ENCODE assay signal across 8 cellular contexts in genomic region chr4:15681067-15681371, GRCh38. TPM values are rescaled to one million over a fixed set of nuclear protein-coding genes. Genes with fewer than 3 reads are reported as not detected.
DNase-seq lines count a peak whose midpoint lies in the region; ATAC-seq and TF ChIP-seq lines count a peak whose summit lies in the region.

No MANE protein-coding gene starts in this region.

- peak overlapping the region; percentile 99 for H3K4me3 Mint-ChIP-seq in WTC11

- no peaks in the 10 kb centered on the region for H3K27me3 Mint-ChIP-seq in WTC11 (ENCODE audit: low read depth)

- DNase-seq in H7 (no peak), WTC11 (ENCODE audit: low spot score) (no peak), right cardiac atrium (no peak), SHP77 (lab: John Stamatoyannopoulos, UW) (no peak), anterior cingulate cortex (lab: John Stamatoyannopoulos, UW) (no peak), MV-4-11 (lab: John Stamatoyannopoulos, UW) (no peak)

- H3K36me3 Mint-ChIP-seq in WTC11, result peaks cover 7% of the 10 kb centered on the region

- H3K4me2 ChIP-seq in skeletal muscle satellite cell (ENCODE audit: low read length), result peak overlapping the region; percentile 80

- H3K4me1 ChIP-seq in right cardiac atrium (ENCODE audit: control insufficient read depth, insufficient read depth, low read length) (peaks cover 3% of the 10 kb centered on the region), skeletal muscle satellite cell (ENCODE audit: control insufficient read depth, insufficient read depth, low read length) (peaks cover 30% of the 10 kb centered on the region)

- peak overlapping the region; percentile 91 for H3K27ac Mint-ChIP-seq in WTC11

- H3K36me3 ChIP-seq in H7 (replicated peaks; ENCODE audit: control insufficient read depth, insufficient read depth, low read length), result no peaks in the 10 kb centered on the region; the same call in 1 of the 2 replicates
- H3K36me3 ChIP-seq in skeletal muscle satellite cell (ENCODE audit: insufficient read depth, low read length), result peaks cover 16% of the 10 kb centered on the region

- peak overlapping the region; percentile 76 for H3K4me3 ChIP-seq in H7 (ENCODE audit: insufficient read depth, low read depth, low read length)
- H3K4me3 ChIP-seq in right cardiac atrium (ENCODE audit: low read length), result peak overlapping the region; percentile 78
- H3K4me3 ChIP-seq in skeletal muscle satellite cell (ENCODE audit: low read length), result peak overlapping the region; percentile 75

- CTCF ChIA-PET in WTC11 (lab: Charles Lee), result interaction anchor here (1.6 kb wide), 3 partner anchors 125 to 202 kb away, joined by 4 to 9 read pairs (median 4); no protein-coding TSS in a partner anchor

- WGBS in right cardiac atrium, result 2% methylated on average over 14 of the region's 14 CpGs

- intact Hi-C loops in right cardiac atrium (cut with DNase I), result no loop called here

- ATAC-seq in WTC11 (no peak), right cardiac atrium (no peak), GM18517 (IDR thresholded peaks at IDR 0.05; ENCODE audit: unreplicated experiment) (no peak)

- no peaks in the 10 kb centered on the region for H3K9me3 Mint-ChIP-seq in WTC11

- POLR2A ChIA-PET in WTC11 (lab: Charles Lee), result interaction anchor here (1.3 to 2.8 kb wide), 3 partner anchors 11 to 202 kb away, joined by 3 to 25 read pairs (median 6); partner anchors contain the start of gene FBXL5

- TF ChIP-seq CTCF in WTC11 (IDR thresholded peaks at IDR 0.05), result no peak

- H3K4me1 Mint-ChIP-seq in WTC11, result peaks cover 67% of the 10 kb centered on the region

- H3K9ac ChIP-seq in skeletal muscle satellite cell (ENCODE audit: low read depth, low read length), result peak overlapping the region; percentile 97

- no peak overlapping the region for H3K27ac ChIP-seq in right cardiac atrium (ENCODE audit: low read length)

- H3K27me3 ChIP-seq in H7 (ENCODE audit: control insufficient read depth, insufficient read depth, low read length), result no peaks in the 10 kb centered on the region
- no peaks in the 10 kb centered on the region for H3K27me3 ChIP-seq in right cardiac atrium (ENCODE audit: control insufficient read depth, insufficient read depth)
- H3K27me3 ChIP-seq in skeletal muscle satellite cell (ENCODE audit: control insufficient read depth, insufficient read depth, low read length), result no peaks in the 10 kb centered on the region

- H3K9me3 ChIP-seq in right cardiac atrium (ENCODE audit: control insufficient read depth, low read length) (no peaks in the 10 kb centered on the region), skeletal muscle satellite cell (replicated peaks; ENCODE audit: low read length) (no peaks in the 10 kb centered on the region)

TF ChIP-seq in WTC11, 78 proteins besides CTCF, POLR2A, EP300 and RAD21:
- TF ChIP-seq, protein P1, sequence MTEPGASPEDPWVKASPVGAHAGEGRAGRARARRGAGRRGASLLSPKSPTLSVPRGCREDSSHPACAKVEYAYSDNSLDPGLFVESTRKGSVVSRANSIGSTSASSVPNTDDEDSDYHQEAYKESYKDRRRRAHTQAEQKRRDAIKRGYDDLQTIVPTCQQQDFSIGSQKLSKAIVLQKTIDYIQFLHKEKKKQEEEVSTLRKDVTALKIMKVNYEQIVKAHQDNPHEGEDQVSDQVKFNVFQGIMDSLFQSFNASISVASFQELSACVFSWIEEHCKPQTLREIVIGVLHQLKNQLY (CRISPR knock-in tag; IDR thresholded peaks at IDR 0.05), result no peak
- TF ChIP-seq ZNF263 (CRISPR knock-in tag; IDR thresholded peaks at IDR 0.05; ENCODE audit: low read depth), result no peak
- TF ChIP-seq, protein P2, sequence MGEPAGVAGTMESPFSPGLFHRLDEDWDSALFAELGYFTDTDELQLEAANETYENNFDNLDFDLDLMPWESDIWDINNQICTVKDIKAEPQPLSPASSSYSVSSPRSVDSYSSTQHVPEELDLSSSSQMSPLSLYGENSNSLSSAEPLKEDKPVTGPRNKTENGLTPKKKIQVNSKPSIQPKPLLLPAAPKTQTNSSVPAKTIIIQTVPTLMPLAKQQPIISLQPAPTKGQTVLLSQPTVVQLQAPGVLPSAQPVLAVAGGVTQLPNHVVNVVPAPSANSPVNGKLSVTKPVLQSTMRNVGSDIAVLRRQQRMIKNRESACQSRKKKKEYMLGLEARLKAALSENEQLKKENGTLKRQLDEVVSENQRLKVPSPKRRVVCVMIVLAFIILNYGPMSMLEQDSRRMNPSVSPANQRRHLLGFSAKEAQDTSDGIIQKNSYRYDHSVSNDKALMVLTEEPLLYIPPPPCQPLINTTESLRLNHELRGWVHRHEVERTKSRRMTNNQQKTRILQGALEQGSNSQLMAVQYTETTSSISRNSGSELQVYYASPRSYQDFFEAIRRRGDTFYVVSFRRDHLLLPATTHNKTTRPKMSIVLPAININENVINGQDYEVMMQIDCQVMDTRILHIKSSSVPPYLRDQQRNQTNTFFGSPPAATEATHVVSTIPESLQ (CRISPR knock-in tag; IDR thresholded peaks at IDR 0.05), result no peak
- no peak for TF ChIP-seq FOXJ3 (CRISPR knock-in tag; IDR thresholded peaks at IDR 0.05; ENCODE audit: borderline replicate concordance)
- TF ChIP-seq IRF2 (CRISPR knock-in tag; IDR thresholded peaks at IDR 0.05; ENCODE audit: borderline replicate concordance, low read depth), result no peak
TF ChIP-seq in WTC11: peak in this region for 0.

RNA-seq across cellular contexts. Expression of gene FAM200B, which starts 0.6 kb away (rescaled TPM):
- total RNA-seq in H7 (2014; rRNA removed; shearing (Covaris generic)), result 39.5 and 61.0 TPM in 2 replicates
- 22.9 to 28.4 TPM (median 25.8 TPM) in 3 replicates for total RNA-seq in WTC11 (2021)
- total RNA-seq in right cardiac atrium, result 10 to 100 TPM; 32.6 to 40.9 (median 35.0) TPM
- 60.3 TPM for polyA plus RNA-seq in right cardiac atrium
- total RNA-seq in skeletal muscle satellite cell (2012; rRNA removed), result 10.0 and 19.3 TPM in 2 replicates

RNA-seq across cellular contexts. Expression of gene BST1, which starts 21.8 kb away (rescaled TPM):
- total RNA-seq in H7 (2014; rRNA removed; shearing (Covaris generic)), result 0.80 and 1.00 TPM in 2 replicates
- 1.1 to 1.9 TPM (median 1.4 TPM) in 3 replicates for total RNA-seq in WTC11 (2021)
- 10 to 100 TPM in 1 of 4 donors, 1 to 10 TPM in 3; 6.3 to 10.9 (median 8.2) TPM for total RNA-seq in right cardiac atrium
- polyA plus RNA-seq in right cardiac atrium, result 9.8 TPM
- 3.8 and 4.8 TPM in 2 replicates for total RNA-seq in skeletal muscle satellite cell (2012; rRNA removed)

RNA-seq across cellular contexts. Expression of gene FBXL5, which starts 25.9 kb away (rescaled TPM):
- total RNA-seq in H7 (2014; rRNA removed; shearing (Covaris generic)), result 80.8 and 91.6 TPM in 2 replicates
- 57.0 to 69.6 TPM (median 61.9 TPM) in 3 replicates for total RNA-seq in WTC11 (2021)
- 10 to 100 TPM; 80.8 to 90.1 (median 88.3) TPM for total RNA-seq in right cardiac atrium
- polyA plus RNA-seq in right cardiac atrium, result 52.8 TPM
- 52.0 and 56.0 TPM in 2 replicates for total RNA-seq in skeletal muscle satellite cell (2012; rRNA removed)
